In the genomic region with DNA sequence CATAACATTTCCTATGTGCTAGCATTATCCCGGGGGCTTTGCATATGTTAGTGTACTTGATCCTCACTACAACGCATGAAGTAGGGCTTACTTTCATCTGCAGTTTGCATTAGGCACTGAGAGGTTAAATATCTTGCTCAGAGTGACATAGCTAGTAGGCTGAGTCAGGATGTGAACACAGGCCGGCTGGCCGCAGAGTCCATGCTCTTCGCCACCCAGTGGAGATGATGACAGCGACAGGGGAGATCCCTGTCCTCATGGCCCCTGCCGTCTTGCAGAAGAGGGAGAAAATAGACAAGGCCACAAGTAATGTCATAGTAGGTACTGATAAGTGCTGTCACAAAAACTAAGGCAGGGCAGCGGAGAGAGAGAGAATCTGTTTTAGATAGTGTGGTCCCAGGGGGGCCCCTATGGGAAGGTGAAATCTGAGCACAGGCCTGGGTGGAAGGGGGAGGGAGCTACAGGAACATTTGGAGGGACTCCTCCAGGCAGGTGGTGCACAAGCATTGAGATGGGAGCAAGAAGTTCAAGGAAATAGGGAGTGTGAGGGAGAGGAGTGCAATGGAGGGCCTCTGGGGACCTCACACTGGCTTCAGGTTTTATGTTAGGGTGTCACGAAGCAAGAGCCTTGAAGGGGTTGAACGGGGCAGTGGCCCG, we compare ENCODE assay signal across 10 cellular contexts. TPM values are rescaled to one million over a fixed set of nuclear protein-coding genes. Genes with fewer than 3 reads are reported as not detected.
DNase-seq lines count a peak whose midpoint lies in the region; ATAC-seq and TF ChIP-seq lines count a peak whose summit lies in the region.
"Had no signal": no experiment of that assay in that cellular context is flagged by ENCODE, and none has a peak within 500 bp of the region (broad histone marks: within the 10 kb centered on the region; RNA-seq: fewer than 3 reads in every experiment).

No MANE protein-coding gene starts in this region.

- CTCF ChIA-PET in activated CD8-positive, alpha-beta memory T cell treated with anti-CD3 and anti-CD28 coated beads, Interleukin-2, amount 10 ng/mL, durations not matched to agents 7 days and 5 days (lab: Charles Lee), result interaction anchor here (0.6 to 3.8 kb wide), 5 partner anchors 8 to 166 kb away, joined by 3 to 18 read pairs (median 8); no protein-coding TSS in a partner anchor
- CTCF ChIA-PET in RWPE1 (lab: Yijun Ruan, JAX), result no interaction called here

- POLR2A ChIA-PET in RWPE1 (lab: Yijun Ruan, JAX; ENCODE audit: low non-redundant PET), result no interaction called here

- H3K27me3 Mint-ChIP-seq in neural crest cell (ENCODE audit: low read depth), result no peaks in the 10 kb centered on the region
- no peaks in the 10 kb centered on the region for H3K27me3 Mint-ChIP-seq in activated CD8-positive, alpha-beta memory T cell treated with anti-CD3 and anti-CD28 coated beads, Interleukin-2, amount 10 ng/mL, durations not matched to agents 7 days and 5 days

- no peaks in the 10 kb centered on the region for H3K9me3 Mint-ChIP-seq in neural crest cell
- H3K9me3 Mint-ChIP-seq in activated CD8-positive, alpha-beta memory T cell treated with anti-CD3 and anti-CD28 coated beads, Interleukin-2, amount 10 ng/mL, durations not matched to agents 7 days and 5 days (ENCODE audit: low read depth), result no peaks in the 10 kb centered on the region

- no peak for ATAC-seq in activated CD8-positive, alpha-beta memory T cell treated with anti-CD3 and anti-CD28 coated beads, Interleukin-2, amount 10 ng/mL, durations not matched to agents 7 days and 5 days
- ATAC-seq: body of pancreas had no signal

- no peak overlapping the region for H3K4me3 Mint-ChIP-seq in neural crest cell
- H3K4me3 Mint-ChIP-seq in activated CD8-positive, alpha-beta memory T cell treated with anti-CD3 and anti-CD28 coated beads, Interleukin-2, amount 10 ng/mL, durations not matched to agents 7 days and 5 days, result no peak overlapping the region

- H3K4me3 ChIP-seq in fibroblast of pulmonary artery (replicated peaks; ENCODE audit: low read depth, low read length), result no peak overlapping the region
- H3K4me3 ChIP-seq: body of pancreas had no signal

- DNase-seq in EH (ENCODE audit: low read depth) (peak; percentile 80), RKO (ENCODE audit: low spot score) (peak; percentile 22), fibroblast of pulmonary artery (ENCODE audit: low read depth) (peak; percentile 64), neural crest cell (ENCODE audit: low read depth, low spot score) (no peak), HPDE6-E6E7 (ENCODE audit: extremely low spot score) (no peak), T-helper 9 cell (no peak), RWPE1 (ENCODE audit: low spot score) (no peak)
- DNase-seq in activated CD8-positive, alpha-beta memory T cell treated with anti-CD3 and anti-CD28 coated beads, Interleukin-2, amount 10 ng/mL, durations not matched to agents 7 days and 5 days, result no peak

- peak overlapping the region; percentile 81 for H3K27ac Mint-ChIP-seq in neural crest cell (ENCODE audit: unreplicated experiment)
- no peak overlapping the region for H3K27ac Mint-ChIP-seq in activated CD8-positive, alpha-beta memory T cell treated with anti-CD3 and anti-CD28 coated beads, Interleukin-2, amount 10 ng/mL, durations not matched to agents 7 days and 5 days

- H3K4me1 Mint-ChIP-seq in neural crest cell, result peaks cover 13% of the 10 kb centered on the region
- H3K4me1 Mint-ChIP-seq in activated CD8-positive, alpha-beta memory T cell treated with anti-CD3 and anti-CD28 coated beads, Interleukin-2, amount 10 ng/mL, durations not matched to agents 7 days and 5 days, result peaks cover 9% of the 10 kb centered on the region

- no peak overlapping the region for H3K27ac ChIP-seq in RWPE1
- H3K27ac ChIP-seq: body of pancreas, epithelial cell of prostate had no signal

- H3K36me3 Mint-ChIP-seq in neural crest cell (ENCODE audit: low read depth), result peaks cover 2% of the 10 kb centered on the region
- no peaks in the 10 kb centered on the region for H3K36me3 Mint-ChIP-seq in activated CD8-positive, alpha-beta memory T cell treated with anti-CD3 and anti-CD28 coated beads, Interleukin-2, amount 10 ng/mL, durations not matched to agents 7 days and 5 days

- TF ChIP-seq CTCF in fibroblast of pulmonary artery (IDR thresholded peaks at IDR 0.05; ENCODE audit: low read length, missing control alignments) (peak; percentile 39), neural crest cell (conservative IDR thresholded peaks at IDR 0.05) (no peak), RWPE1 (conservative IDR thresholded peaks at IDR 0.05; ENCODE audit: low read depth) (no peak)

RNA-seq across cellular contexts. Expression of a gene that starts 46.8 kb away (rescaled TPM):
- total RNA-seq in neural crest cell, result 39.3 and 46.3 TPM in 2 replicates
- 10 to 100 TPM; 36.4 to 39.6 TPM for total RNA-seq in activated CD8-positive, alpha-beta memory T cell treated with anti-CD3 and anti-CD28 coated beads, Interleukin-2, amount 10 ng/mL, durations not matched to agents 7 days and 5 days

RNA-seq across cellular contexts. Expression of a gene that starts 47.3 kb away (rescaled TPM):
- 21.1 and 23.3 TPM in 2 replicates for total RNA-seq in neural crest cell
- total RNA-seq in activated CD8-positive, alpha-beta memory T cell treated with anti-CD3 and anti-CD28 coated beads, Interleukin-2, amount 10 ng/mL, durations not matched to agents 7 days and 5 days, result 10 to 100 TPM; 23.2 to 28.3 TPM

Comparison
In these comparisons a context has a peak if more than half of its experiments do, and no peak if none do; other contexts are left out.
1. DNase-seq: peak in EH (single experiment), RKO (single experiment) and fibroblast of pulmonary artery (single experiment); none in neural crest cell (single experiment), HPDE6-E6E7 (single experiment), activated CD8-positive, alpha-beta memory T cell treated with anti-CD3 and anti-CD28 coated beads, Interleukin-2, amount 10 ng/mL, durations not matched to agents 7 days and 5 days (single experiment), T-helper 9 cell (single experiment) and RWPE1 (single experiment).